24 cellular contexts compared by ENCODE assay signal in genomic region chr2:16112251-16112971, GRCh38.
"Had no signal": no experiment of that assay in that cellular context is flagged by ENCODE, and none has a peak within 500 bp of the region (broad histone marks: within the 10 kb centered on the region; RNA-seq: fewer than 3 reads in every experiment).

No MANE protein-coding gene starts in this region.

- H3K9ac ChIP-seq: neural progenitor cell had no signal

- H3K9me3 ChIP-seq: esophagus muscularis mucosa, gastroesophageal sphincter, heart left ventricle, left lung, mucosa of descending colon, psoas muscle, spleen, thoracic aorta, tibial nerve, upper lobe of left lung had no signal

- DNase-seq: dermis blood vessel endothelial cell; effector memory CD4-positive, alpha-beta T cell; foreskin keratinocyte; heart left ventricle; kidney; left lung; mesenchymal stem cell; mucosa of descending colon; naive B cell; nucleus accumbens; psoas muscle; right cardiac atrium; spleen; stimulated activated CD4-positive, alpha-beta T cell treated with anti-CD3 and anti-CD28 coated beads, Interleukin-2, amount 100 ng/mL, for 48 hours; stimulated activated naive B cell treated with anti-CD40 and anti-IgM and Interleukin-4, amounts not matched to agents 10 μg/mL and 1 μg/mL and 100 μg/mL, for 72 hours; upper lobe of left lung had no signal

- H2AFZ ChIP-seq: hepatocyte, neural progenitor cell had no signal

- H3K4me2 ChIP-seq: hepatocyte, neural progenitor cell had no signal

- ATAC-seq: foreskin keratinocyte; gastroesophageal sphincter; left lung; mucosa of descending colon; psoas muscle; right cardiac atrium; stimulated activated naive B cell treated with anti-CD40 and anti-IgM and Interleukin-4, amounts not matched to agents 10 μg/mL and 1 μg/mL and 100 μg/mL, for 72 hours had no signal

- H3K4me1 ChIP-seq: esophagus muscularis mucosa, foreskin keratinocyte, gastroesophageal sphincter, heart left ventricle, left lung, psoas muscle, spleen, tibial nerve, upper lobe of left lung had no signal

- H3K27ac ChIP-seq: coronary artery, esophagus muscularis mucosa, foreskin keratinocyte, gastroesophageal sphincter, heart left ventricle, hepatocyte, left lung, neural progenitor cell, psoas muscle, skin epidermis, spleen, thoracic aorta, tibial nerve, upper lobe of left lung had no signal

- H3K27me3 ChIP-seq: foreskin keratinocyte, gastroesophageal sphincter, hepatocyte, left lung, neural progenitor cell, spleen, tibial nerve, upper lobe of left lung had no signal

- H3K4me3 ChIP-seq: coronary artery, esophagus muscularis mucosa, gastroesophageal sphincter, heart left ventricle, hepatocyte, left lung, mucosa of descending colon, neural progenitor cell, psoas muscle, skin epidermis, spleen, thoracic aorta, tibial nerve, upper lobe of left lung had no signal

- H3K36me3 ChIP-seq: esophagus muscularis mucosa, gastroesophageal sphincter, heart left ventricle, left lung, neural progenitor cell, spleen, thoracic aorta, tibial nerve, upper lobe of left lung had no signal
